In the genomic region with DNA sequence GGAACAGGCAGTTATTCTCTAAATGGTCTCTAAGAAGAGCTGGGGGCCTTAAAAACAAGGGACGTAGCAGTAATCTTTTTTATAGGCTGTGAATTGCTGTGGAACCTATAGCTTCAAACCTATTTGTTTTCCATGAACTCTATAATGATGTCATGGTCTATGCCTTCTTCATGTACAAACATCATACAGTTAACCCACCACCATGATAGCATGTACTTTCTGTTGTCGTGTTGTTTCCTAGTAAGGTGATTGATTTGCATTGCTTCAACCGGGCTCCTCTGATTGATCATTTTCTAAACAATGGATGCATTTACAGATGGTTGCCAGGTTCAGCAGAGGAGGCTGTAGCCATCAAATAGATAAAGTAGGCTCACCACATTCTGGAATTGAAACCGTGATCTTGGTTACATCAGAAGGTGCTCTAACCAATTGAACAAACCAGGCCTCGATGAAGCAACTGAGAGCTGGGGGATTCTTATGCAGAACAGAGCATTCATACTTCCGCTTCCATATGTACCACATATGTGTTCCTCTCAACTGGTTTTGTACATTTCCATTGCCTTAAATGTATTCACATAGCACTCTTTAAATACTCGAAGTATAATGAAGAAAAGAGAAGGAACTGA, we compare ENCODE assay signal across 12 cellular contexts. TPM values are rescaled to one million over a fixed set of nuclear protein-coding genes. Genes with fewer than 3 reads are reported as not detected.
DNase-seq lines count a peak whose midpoint lies in the region; ATAC-seq and TF ChIP-seq lines count a peak whose summit lies in the region.
"Had no signal": no experiment of that assay in that cellular context is flagged by ENCODE, and none has a peak within 500 bp of the region (broad histone marks: within the 10 kb centered on the region; RNA-seq: fewer than 3 reads in every experiment).

No MANE protein-coding gene starts in this region.

- intact Hi-C loops in Right ventricle myocardium inferior (cut with DNase I) = no loop called here

- H3K9me3 Mint-ChIP-seq in activated T-helper 17 cell treated with anti-CD3 and anti-CD28 coated beads, Interleukin-2, amount 50 U/mL, for 72 hours = no peaks in the 10 kb centered on the region
- no peaks in the 10 kb centered on the region for H3K9me3 Mint-ChIP-seq in activated CD4-positive, alpha-beta memory T cell treated with anti-CD3 and anti-CD28 coated beads, Interleukin-2, amount 10 ng/mL, durations not matched to agents 7 days and 5 days
- no peaks in the 10 kb centered on the region for H3K9me3 Mint-ChIP-seq in glutamatergic neuron (ENCODE audit: unreplicated experiment)
- H3K9me3 Mint-ChIP-seq: CD8-positive, alpha-beta memory T cell had no signal

- TF ChIP-seq CTCF in GM13977 (IDR thresholded peaks at IDR 0.05; ENCODE audit: extremely low read depth, insufficient read depth, missing control alignments) (no peak), glutamatergic neuron (IDR thresholded peaks at IDR 0.05; ENCODE audit: partially characterized antibody, unreplicated experiment) (no peak)

- H3K4me1 Mint-ChIP-seq in activated T-helper 17 cell treated with anti-CD3 and anti-CD28 coated beads, Interleukin-2, amount 50 U/mL, for 72 hours = peaks cover 42% of the 10 kb centered on the region
- H3K4me1 Mint-ChIP-seq in activated CD4-positive, alpha-beta memory T cell treated with anti-CD3 and anti-CD28 coated beads, Interleukin-2, amount 10 ng/mL, durations not matched to agents 7 days and 5 days = peaks cover 49% of the 10 kb centered on the region
- H3K4me1 Mint-ChIP-seq in glutamatergic neuron (ENCODE audit: low read depth, unreplicated experiment) = peaks cover 9% of the 10 kb centered on the region

- POLR2A ChIA-PET in activated CD4-positive, alpha-beta memory T cell treated with anti-CD3 and anti-CD28 coated beads, Interleukin-2, amount 10 ng/mL, durations not matched to agents 7 days and 5 days (lab: Charles Lee) = interaction anchor here (1.0 to 1.4 kb wide), 2 partner anchors 8 to 52 kb away, joined by 3 read pairs; no protein-coding TSS in a partner anchor

- in situ Hi-C loops in GM13977 (cut with MboI; ENCODE audit: low pct_unique_long_range_greater_than_20kb, low sequenced_read_pairs, unreplicated experiment) = no loop called here

- CTCF ChIA-PET in activated CD4-positive, alpha-beta memory T cell treated with anti-CD3 and anti-CD28 coated beads, Interleukin-2, amount 10 ng/mL, durations not matched to agents 7 days and 5 days (lab: Charles Lee) = interaction anchor here (1.0 to 1.3 kb wide), 2 partner anchors 10 to 25 kb away, joined by 6 read pairs; a partner anchor contains a TSS

- peak; percentile 43 for DNase-seq in GM13977 (ENCODE audit: low spot score)
- DNase-seq in activated CD4-positive, alpha-beta memory T cell treated with anti-CD3 and anti-CD28 coated beads, Interleukin-2, amount 10 ng/mL, durations not matched to agents 7 days and 5 days = no peak
- no peak for DNase-seq in glutamatergic neuron
- no peak for DNase-seq in Right ventricle myocardium inferior (ENCODE audit: missing footprints)
- DNase-seq in OCI-M2 (lab: John Stamatoyannopoulos, UW; ENCODE audit: unreplicated experiment) = no peak
- DNase-seq: activated CD4-positive, CD25-positive, alpha-beta regulatory T cell treated with anti-CD3 and anti-CD28 coated beads, Interleukin-2, amount 50 U/mL, for 72 hours; CD8-positive, alpha-beta memory T cell had no signal

- H3K36me3 Mint-ChIP-seq in activated T-helper 17 cell treated with anti-CD3 and anti-CD28 coated beads, Interleukin-2, amount 50 U/mL, for 72 hours (ENCODE audit: low read depth) = no peaks in the 10 kb centered on the region
- H3K36me3 Mint-ChIP-seq in activated CD4-positive, alpha-beta memory T cell treated with anti-CD3 and anti-CD28 coated beads, Interleukin-2, amount 10 ng/mL, durations not matched to agents 7 days and 5 days (ENCODE audit: low read depth) = no peaks in the 10 kb centered on the region
- no peaks in the 10 kb centered on the region for H3K36me3 Mint-ChIP-seq in glutamatergic neuron (ENCODE audit: unreplicated experiment)
- H3K36me3 Mint-ChIP-seq: CD8-positive, alpha-beta memory T cell had no signal

- ATAC-seq in GM21447 (IDR thresholded peaks at IDR 0.05; ENCODE audit: unreplicated experiment) (peak; percentile 55), HG03280 (IDR thresholded peaks at IDR 0.05; ENCODE audit: unreplicated experiment) (peak; percentile 47), Right ventricle myocardium inferior (no peak)
- no peak for ATAC-seq in activated T-helper 17 cell treated with anti-CD3 and anti-CD28 coated beads, Interleukin-2, amount 50 U/mL, for 72 hours (replicated peaks)
- ATAC-seq: K562, left lobe of liver had no signal

- H3K27ac Mint-ChIP-seq in activated T-helper 17 cell treated with anti-CD3 and anti-CD28 coated beads, Interleukin-2, amount 50 U/mL, for 72 hours = no peak overlapping the region
- H3K27ac Mint-ChIP-seq in activated CD4-positive, alpha-beta memory T cell treated with anti-CD3 and anti-CD28 coated beads, Interleukin-2, amount 10 ng/mL, durations not matched to agents 7 days and 5 days = no peak overlapping the region
- no peak overlapping the region for H3K27ac Mint-ChIP-seq in glutamatergic neuron (ENCODE audit: unreplicated experiment)

- H3K4me3 Mint-ChIP-seq in activated T-helper 17 cell treated with anti-CD3 and anti-CD28 coated beads, Interleukin-2, amount 50 U/mL, for 72 hours = peak overlapping the region; percentile 15
- no peak overlapping the region for H3K4me3 Mint-ChIP-seq in activated CD4-positive, alpha-beta memory T cell treated with anti-CD3 and anti-CD28 coated beads, Interleukin-2, amount 10 ng/mL, durations not matched to agents 7 days and 5 days
- H3K4me3 Mint-ChIP-seq in glutamatergic neuron (ENCODE audit: unreplicated experiment) = no peak overlapping the region

- H3K27me3 Mint-ChIP-seq in activated T-helper 17 cell treated with anti-CD3 and anti-CD28 coated beads, Interleukin-2, amount 50 U/mL, for 72 hours = no peaks in the 10 kb centered on the region
- H3K27me3 Mint-ChIP-seq in activated CD4-positive, alpha-beta memory T cell treated with anti-CD3 and anti-CD28 coated beads, Interleukin-2, amount 10 ng/mL, durations not matched to agents 7 days and 5 days = peaks cover 3% of the 10 kb centered on the region
- H3K27me3 Mint-ChIP-seq in glutamatergic neuron (ENCODE audit: unreplicated experiment) = no peaks in the 10 kb centered on the region

RNA-seq across cellular contexts. Expression of a gene that starts 25.6 kb away (rescaled TPM):
- total RNA-seq in activated T-helper 17 cell treated with anti-CD3 and anti-CD28 coated beads, Interleukin-2, amount 50 U/mL, for 72 hours = 10 to 100 TPM; 52.1 to 82.0 TPM
- total RNA-seq in activated CD4-positive, alpha-beta memory T cell treated with anti-CD3 and anti-CD28 coated beads, Interleukin-2, amount 10 ng/mL, durations not matched to agents 7 days and 5 days = 10 to 100 TPM; 56.9 to 60.4 TPM
- total RNA-seq in glutamatergic neuron (ENCODE audit: unreplicated experiment) (62.5 TPM), Right ventricle myocardium inferior (33.6 TPM)

Comparison
In these comparisons a context has a peak if more than half of its experiments do, and no peak if none do; other contexts are left out.
1. ATAC-seq: peak in GM21447 (single experiment) and HG03280 (single experiment); none in activated T-helper 17 cell treated with anti-CD3 and anti-CD28 coated beads, Interleukin-2, amount 50 U/mL, for 72 hours (single experiment) and Right ventricle myocardium inferior (single experiment).